Comparison of ENCODE assay signal across 23 cellular contexts in genomic region chr2:234751275-234751938, GRCh38.
DNase-seq lines count a peak whose midpoint lies in the region; ATAC-seq, FAIRE-seq and TF ChIP-seq lines count a peak whose summit lies in the region.
"Had no signal": no experiment of that assay in that cellular context is flagged by ENCODE, and none has a peak within 500 bp of the region (broad histone marks: within the 10 kb centered on the region; RNA-seq: fewer than 3 reads in every experiment).

No MANE protein-coding gene starts in this region.

- H3K4me3 Mint-ChIP-seq in WTC11, result no peak overlapping the region
- H3K4me3 Mint-ChIP-seq: activated CD4-positive, alpha-beta T cell treated with anti-CD3 and anti-CD28 coated beads, Interleukin-2, amount 10 ng/mL, durations not matched to agents 24 days and 14 days; activated naive CD8-positive, alpha-beta T cell treated with anti-CD3 and anti-CD28 coated beads, Interleukin-2, amount 10 ng/mL, durations not matched to agents 7 days and 5 days; IgD-negative memory B cell had no signal

- DNase-seq in DMS 273 (lab: John Stamatoyannopoulos, UW; ENCODE audit: unreplicated experiment), result peak; percentile 18
- DNase-seq in DMS 273 treated with DMSO at 0.1 percent for 48 hours (lab: John Stamatoyannopoulos, UW), result no peak
- peak; percentile 14 for DNase-seq in HT-29 (ENCODE audit: low spot score)
- DNase-seq in WTC11 (ENCODE audit: low spot score), result no peak
- DNase-seq in HepG2 (ENCODE audit: low spot score), result no peak
- DNase-seq in dedifferentiated amniotic fluid mesenchymal stem cell (ENCODE audit: extremely low spot score), result no peak
- no peak for DNase-seq in mesenteric fat pad (ENCODE audit: low spot score)
- no peak for DNase-seq in NCI-H446 (lab: John Stamatoyannopoulos, UW)
- DNase-seq: activated CD4-positive, alpha-beta T cell treated with anti-CD3 and anti-CD28 coated beads, Interleukin-2, amount 10 ng/mL, durations not matched to agents 24 days and 14 days; activated CD8-positive, alpha-beta memory T cell treated with anti-CD3 and anti-CD28 coated beads, Interleukin-2, amount 50 U/mL, for 48 hours; activated naive CD8-positive, alpha-beta T cell treated with anti-CD3 and anti-CD28 coated beads, Interleukin-2, amount 10 ng/mL, durations not matched to agents 7 days and 5 days; heart left ventricle; lower lobe of right lung; NCI-H187 treated with DMSO at 0.1 percent for 48 hours; occipital lobe; SHP77 treated with DMSO at 0.1 percent for 48 hours; stimulated activated CD4-positive, alpha-beta T cell treated with anti-CD3 and anti-CD28 coated beads, Interleukin-12 subunit alpha, Interleukin-12 subunit beta, amount 100 ng/mL, for 4 hours; stimulated activated CD8-positive, alpha-beta memory T cell treated with anti-CD3 and anti-CD28 coated beads, Interleukin-4, amount 100 ng/mL, for 48 hours; T-helper 1 cell; upper lobe of left lung had no signal

- H3K4me2 ChIP-seq in HepG2 (ENCODE audit: low read depth, low read length), result no peak overlapping the region
- H3K4me2 ChIP-seq: BLaER1 had no signal

- no TSS peak for BruUV-seq in HepG2 (replicated peaks; lab: Mats Ljungman, UMichigan)

- H3K36me3 Mint-ChIP-seq in WTC11, result peaks cover 8% of the 10 kb centered on the region
- H3K36me3 Mint-ChIP-seq: activated naive CD8-positive, alpha-beta T cell treated with anti-CD3 and anti-CD28 coated beads, Interleukin-2, amount 10 ng/mL, durations not matched to agents 7 days and 5 days; IgD-negative memory B cell had no signal

- H3K27ac Mint-ChIP-seq in WTC11, result no peak overlapping the region
- H3K27ac Mint-ChIP-seq: activated CD4-positive, alpha-beta T cell treated with anti-CD3 and anti-CD28 coated beads, Interleukin-2, amount 10 ng/mL, durations not matched to agents 24 days and 14 days; activated naive CD8-positive, alpha-beta T cell treated with anti-CD3 and anti-CD28 coated beads, Interleukin-2, amount 10 ng/mL, durations not matched to agents 7 days and 5 days; IgD-negative memory B cell had no signal

- no peak overlapping the region for H3K4me3 ChIP-seq in HepG2 (replicated peaks in 1 of 3; ENCODE audit: insufficient read depth in 1 of 3, low read depth in 2 of 3, low read length in 3 of 3)
- H3K4me3 ChIP-seq: BLaER1, heart left ventricle, lower lobe of right lung, upper lobe of left lung had no signal

- no peaks in the 10 kb centered on the region for H4K20me1 ChIP-seq in HepG2 (ENCODE audit: insufficient read depth, low read length)
- H4K20me1 ChIP-seq: BLaER1 had no signal

- in situ Hi-C loops in HepG2 (cut with HindIII; ENCODE audit: extremely low pct_ligation_motif_present, low pct_unique_long_range_greater_than_20kb), result no loop called here

- no peak overlapping the region for H2AFZ ChIP-seq in HepG2 (ENCODE audit: low read length)

- H3K27me3 ChIP-seq in HepG2 (ENCODE audit: control insufficient read depth in 1 of 2, insufficient read depth in 2 of 2, low read length in 2 of 2), result no peaks in the 10 kb centered on the region
- H3K27me3 ChIP-seq: BLaER1, upper lobe of left lung had no signal

- CTCF ChIA-PET in WTC11 (lab: Charles Lee), result interaction anchor here (0.7 to 1.2 kb wide), 6 partner anchors 9 to 356 kb away, joined by 3 to 6 read pairs (median 3); no protein-coding TSS in a partner anchor
- CTCF ChIA-PET in HepG2 (lab: Yijun Ruan, JAX; ENCODE audit: low intra/inter-chr PET ratio, low total read pairs), result no interaction called here

- no peak for FAIRE-seq in HepG2 (lab: Jason Lieb, UNC)

- 35% methylated on average over 2 of the region's 2 CpGs for WGBS in HepG2 (ENCODE audit: low lambda C conversion rate)

- TF ChIP-seq POLR2A in HepG2 (IDR thresholded peaks at IDR 0.05; ENCODE audit: insufficient read depth in 1 of 2, low read depth in 2 of 2, low read length in 2 of 2), result no peak

- TF ChIP-seq RAD21 in HepG2 (CRISPR knock-in tag; IDR thresholded peaks at IDR 0.05), result no peak

- H3K9me3 ChIP-seq in HepG2 (ENCODE audit: low read length), result no peaks in the 10 kb centered on the region
- H3K9me3 ChIP-seq: heart left ventricle, lower lobe of right lung, upper lobe of left lung had no signal

- no peak for TF ChIP-seq CTCF in WTC11 (IDR thresholded peaks at IDR 0.05)
- peak; percentile 55 for TF ChIP-seq CTCF in HepG2 (CRISPR knock-in tag; IDR thresholded peaks at IDR 0.05)

- H3K9ac ChIP-seq in HepG2 (ENCODE audit: insufficient read depth, low read depth, low read length), result no peak overlapping the region
- H3K9ac ChIP-seq: BLaER1 had no signal

- H3K9me3 Mint-ChIP-seq in WTC11, result peaks cover 32% of the 10 kb centered on the region
- H3K9me3 Mint-ChIP-seq: activated CD4-positive, alpha-beta T cell treated with anti-CD3 and anti-CD28 coated beads, Interleukin-2, amount 10 ng/mL, durations not matched to agents 24 days and 14 days had no signal

- H3K36me3 ChIP-seq in HepG2 (replicated peaks in 1 of 2; ENCODE audit: control insufficient read depth in 1 of 2, insufficient read depth in 2 of 2, low read length in 2 of 2), result no peaks in the 10 kb centered on the region
- H3K36me3 ChIP-seq: BLaER1, heart left ventricle, lower lobe of right lung, upper lobe of left lung had no signal

- intact Hi-C loops in HepG2 (cut with micrococcal nuclease; ENCODE audit: unreplicated experiment), result no loop called here

- H3K4me1 ChIP-seq in HepG2 (ENCODE audit: insufficient read depth, low read length), result peaks cover 16% of the 10 kb centered on the region
- H3K4me1 ChIP-seq: BLaER1, heart left ventricle, lower lobe of right lung, upper lobe of left lung had no signal

- no peak for TF ChIP-seq EP300 in HepG2 (IDR thresholded peaks at IDR 0.05; ENCODE audit: low read depth in 2 of 2, low read length in 2 of 2)
- no peak for TF ChIP-seq EP300 in HepG2 (CRISPR knock-in tag; IDR thresholded peaks at IDR 0.05; ENCODE audit: borderline replicate concordance)

- H3K27me3 Mint-ChIP-seq in WTC11 (ENCODE audit: low read depth), result no peaks in the 10 kb centered on the region; the same call in 1 of the 2 replicates
- H3K27me3 Mint-ChIP-seq: activated CD4-positive, alpha-beta T cell treated with anti-CD3 and anti-CD28 coated beads, Interleukin-2, amount 10 ng/mL, durations not matched to agents 24 days and 14 days had no signal

- H3K4me1 Mint-ChIP-seq in WTC11, result peaks cover 6% of the 10 kb centered on the region
- H3K4me1 Mint-ChIP-seq: activated CD4-positive, alpha-beta T cell treated with anti-CD3 and anti-CD28 coated beads, Interleukin-2, amount 10 ng/mL, durations not matched to agents 24 days and 14 days; activated naive CD8-positive, alpha-beta T cell treated with anti-CD3 and anti-CD28 coated beads, Interleukin-2, amount 10 ng/mL, durations not matched to agents 7 days and 5 days; IgD-negative memory B cell had no signal

- ATAC-seq in WTC11, result peak; percentile 83
- 0 out of 3 replicates have a peak, but pooled peaks have one; percentile 35 for ATAC-seq in HepG2
- ATAC-seq: heart left ventricle, lower lobe of right lung had no signal

- POLR2A ChIA-PET in WTC11 (lab: Charles Lee) (no interaction called here), HepG2 (lab: Yijun Ruan, JAX) (no interaction called here)

- no peak overlapping the region for H3K27ac ChIP-seq in HepG2 (ENCODE audit: extremely low read length, insufficient read depth, low read length)
- H3K27ac ChIP-seq: 22Rv1, BLaER1, heart left ventricle, lower lobe of right lung, upper lobe of left lung had no signal

- H3K79me2 ChIP-seq in HepG2 (ENCODE audit: insufficient read depth, low read length), result no peaks in the 10 kb centered on the region

TF ChIP-seq in WTC11, 78 proteins besides CTCF, POLR2A, EP300 and RAD21 (continues in another document):
- TF ChIP-seq, protein P1, sequence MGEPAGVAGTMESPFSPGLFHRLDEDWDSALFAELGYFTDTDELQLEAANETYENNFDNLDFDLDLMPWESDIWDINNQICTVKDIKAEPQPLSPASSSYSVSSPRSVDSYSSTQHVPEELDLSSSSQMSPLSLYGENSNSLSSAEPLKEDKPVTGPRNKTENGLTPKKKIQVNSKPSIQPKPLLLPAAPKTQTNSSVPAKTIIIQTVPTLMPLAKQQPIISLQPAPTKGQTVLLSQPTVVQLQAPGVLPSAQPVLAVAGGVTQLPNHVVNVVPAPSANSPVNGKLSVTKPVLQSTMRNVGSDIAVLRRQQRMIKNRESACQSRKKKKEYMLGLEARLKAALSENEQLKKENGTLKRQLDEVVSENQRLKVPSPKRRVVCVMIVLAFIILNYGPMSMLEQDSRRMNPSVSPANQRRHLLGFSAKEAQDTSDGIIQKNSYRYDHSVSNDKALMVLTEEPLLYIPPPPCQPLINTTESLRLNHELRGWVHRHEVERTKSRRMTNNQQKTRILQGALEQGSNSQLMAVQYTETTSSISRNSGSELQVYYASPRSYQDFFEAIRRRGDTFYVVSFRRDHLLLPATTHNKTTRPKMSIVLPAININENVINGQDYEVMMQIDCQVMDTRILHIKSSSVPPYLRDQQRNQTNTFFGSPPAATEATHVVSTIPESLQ (CRISPR knock-in tag; IDR thresholded peaks at IDR 0.05), result no peak
- TF ChIP-seq RORB (CRISPR knock-in tag; IDR thresholded peaks at IDR 0.05) (no peak), SOX15 (CRISPR knock-in tag; IDR thresholded peaks at IDR 0.05) (no peak)

TF ChIP-seq in HepG2, 621 proteins besides CTCF, POLR2A, EP300 and RAD21 (continues in another document):
- TF ChIP-seq PCBP2 (optimal IDR thresholded peaks at IDR 0.05; ENCODE audit: low read depth, low read length, poor library complexity, severe bottlenecking), result no peak
- TF ChIP-seq, protein P2, sequence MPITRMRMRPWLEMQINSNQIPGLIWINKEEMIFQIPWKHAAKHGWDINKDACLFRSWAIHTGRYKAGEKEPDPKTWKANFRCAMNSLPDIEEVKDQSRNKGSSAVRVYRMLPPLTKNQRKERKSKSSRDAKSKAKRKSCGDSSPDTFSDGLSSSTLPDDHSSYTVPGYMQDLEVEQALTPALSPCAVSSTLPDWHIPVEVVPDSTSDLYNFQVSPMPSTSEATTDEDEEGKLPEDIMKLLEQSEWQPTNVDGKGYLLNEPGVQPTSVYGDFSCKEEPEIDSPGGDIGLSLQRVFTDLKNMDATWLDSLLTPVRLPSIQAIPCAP (CRISPR knock-in tag; IDR thresholded peaks at IDR 0.05; ENCODE audit: low read depth), result no peak
- peak; percentile 15; the same call in 1 of the 2 replicates for TF ChIP-seq SMC3 (IDR thresholded peaks at IDR 0.05; ENCODE audit: low read length)
- TF ChIP-seq NONO (IDR thresholded peaks at IDR 0.05), result no peak
- no peak for TF ChIP-seq NONO (CRISPR knock-in tag; conservative IDR thresholded peaks at IDR 0.05)
- TF ChIP-seq DPF2 (CRISPR knock-in tag; IDR thresholded peaks at IDR 0.05; ENCODE audit: borderline replicate concordance, low read depth), result no peak
- no peak for TF ChIP-seq FOXK1 (CRISPR knock-in tag; IDR thresholded peaks at IDR 0.05; ENCODE audit: borderline replicate concordance, low read depth)
- no peak for TF ChIP-seq ZNF83 (CRISPR knock-in tag; IDR thresholded peaks at IDR 0.05; ENCODE audit: borderline replicate concordance)
- peak; percentile 63 for TF ChIP-seq STAG1 (CRISPR knock-in tag; IDR thresholded peaks at IDR 0.05)
- TF ChIP-seq ZNF207 (IDR thresholded peaks at IDR 0.05; ENCODE audit: borderline replicate concordance), result no peak

Comparison
In these comparisons a context has a peak if more than half of its experiments do, and no peak if none do; other contexts are left out.
1. DNase-seq: peak in DMS 273 (single experiment) and HT-29 (single experiment); none in DMS 273 treated with DMSO at 0.1 percent for 48 hours (single experiment), WTC11 (single experiment), HepG2 (single experiment), dedifferentiated amniotic fluid mesenchymal stem cell (single experiment), mesenteric fat pad (single experiment) and NCI-H446 (0 of 2).